11 cellular contexts compared by ENCODE assay signal in genomic region chr18:56851774-56852173, GRCh38.
DNase-seq lines count a peak whose midpoint lies in the region; ATAC-seq and TF ChIP-seq lines count a peak whose summit lies in the region.
"Had no signal": no experiment of that assay in that cellular context is flagged by ENCODE, and none has a peak within 500 bp of the region (broad histone marks: within the 10 kb centered on the region; RNA-seq: fewer than 3 reads in every experiment).

No MANE protein-coding gene starts in this region.

- DNase-seq in CD1c-positive myeloid dendritic cell (ENCODE audit: extremely low spot score) (peak; percentile 40), kidney tubule cell (ENCODE audit: low spot score) (no peak), NCI-H2196 treated with DMSO at 0.1 percent for 48 hours (lab: John Stamatoyannopoulos, UW; ENCODE audit: unreplicated experiment) (no peak), COLO668 (lab: John Stamatoyannopoulos, UW; ENCODE audit: unreplicated experiment) (no peak), foreskin keratinocyte (no peak)
- DNase-seq: activated CD4-positive, alpha-beta T cell treated with anti-CD3 and anti-CD28 coated beads for 48 hours; hypothalamus; NCI-H1694 had no signal

- TF ChIP-seq CTCF in foreskin keratinocyte (conservative IDR thresholded peaks at IDR 0.05), result no peak

- ATAC-seq in GM19351 (IDR thresholded peaks at IDR 0.05; ENCODE audit: unreplicated experiment) (peak; percentile 100), HG02798 (IDR thresholded peaks at IDR 0.05; ENCODE audit: poor library complexity, unreplicated experiment) (peak; percentile 94), HG03571 (IDR thresholded peaks at IDR 0.05; ENCODE audit: unreplicated experiment) (peak; percentile 82), foreskin keratinocyte (no peak)

- H3K4me1 ChIP-seq in foreskin keratinocyte, result no peaks in the 10 kb centered on the region

- H3K27me3 ChIP-seq in foreskin keratinocyte, result no peaks in the 10 kb centered on the region

- no peak overlapping the region for H3K27ac ChIP-seq in foreskin keratinocyte
